In genomic region chr19:30649934-30650614, GRCh38 we compare ENCODE assay signal across 8 cellular contexts.
A peak's percentile ranks its signal among the peaks of the same experiment; 100 is the strongest.
DNase-seq lines count a peak whose midpoint lies in the region; ATAC-seq and TF ChIP-seq lines count a peak whose summit lies in the region.

No MANE protein-coding gene starts in this region.

- no peak overlapping the region for H3K9ac ChIP-seq in neural progenitor cell

- no peaks in the 10 kb centered on the region for H3F3A ChIP-seq in neural progenitor cell (ENCODE audit: low read depth)

- H3K4me3 Mint-ChIP-seq in activated T-cell treated with anti-CD3 and anti-CD28 coated beads, Interleukin-2, amount 50 U/mL, for 72 hours: no peak overlapping the region
- H3K4me3 Mint-ChIP-seq in activated T-cell treated with anti-CD3 and anti-CD28 coated beads, Interleukin-2, amount 50 U/mL, for 4 hours: no peak overlapping the region
- H3K4me3 Mint-ChIP-seq in neural progenitor cell: no peak overlapping the region
- no peak overlapping the region for H3K4me3 Mint-ChIP-seq in activated T-cell treated with anti-CD3 and anti-CD28 coated beads, Interleukin-2, amount 50 U/mL, for 24 hours

- peak overlapping the region; percentile 6 for H3K4me2 ChIP-seq in neural progenitor cell

- no peak overlapping the region for H3K27ac ChIP-seq in neural progenitor cell

- peaks cover 26% of the 10 kb centered on the region for H3K27me3 Mint-ChIP-seq in activated T-cell treated with anti-CD3 and anti-CD28 coated beads, Interleukin-2, amount 50 U/mL, for 72 hours (ENCODE audit: low read depth)
- H3K27me3 Mint-ChIP-seq in activated T-cell treated with anti-CD3 and anti-CD28 coated beads, Interleukin-2, amount 50 U/mL, for 4 hours (ENCODE audit: low read depth): peaks cover 19% of the 10 kb centered on the region
- peaks cover 5% of the 10 kb centered on the region for H3K27me3 Mint-ChIP-seq in neural progenitor cell (ENCODE audit: insufficient read depth, low read depth)
- H3K27me3 Mint-ChIP-seq in activated T-cell treated with anti-CD3 and anti-CD28 coated beads, Interleukin-2, amount 50 U/mL, for 24 hours: peaks cover 61% of the 10 kb centered on the region

- peak; percentile 27 to 33 for DNase-seq in activated T-cell treated with anti-CD3 and anti-CD28 coated beads, Interleukin-2, amount 50 U/mL, for 72 hours
- DNase-seq in activated T-cell treated with anti-CD3 and anti-CD28 coated beads, Interleukin-2, amount 50 U/mL, for 4 hours: no peak
- peak; percentile 10 for DNase-seq in SKM-1 (lab: John Stamatoyannopoulos, UW; ENCODE audit: unreplicated experiment)
- no peak for DNase-seq in epithelial cell of proximal tubule (ENCODE audit: low read depth)
- DNase-seq in neural progenitor cell (ENCODE audit: low spot score): peak; percentile 68
- DNase-seq in activated T-cell treated with anti-CD3 and anti-CD28 coated beads, Interleukin-2, amount 50 U/mL, for 24 hours: no peak

- TF ChIP-seq CTCF in LNCAP (IDR thresholded peaks at IDR 0.05) (peak; percentile 87), epithelial cell of proximal tubule (conservative IDR thresholded peaks at IDR 0.05; ENCODE audit: low read depth, low read length) (peak; percentile 88), neural progenitor cell (IDR thresholded peaks at IDR 0.05) (peak; percentile 92)

- H3K4me1 Mint-ChIP-seq in activated T-cell treated with anti-CD3 and anti-CD28 coated beads, Interleukin-2, amount 50 U/mL, for 72 hours (ENCODE audit: low read depth): no peaks in the 10 kb centered on the region
- no peaks in the 10 kb centered on the region for H3K4me1 Mint-ChIP-seq in activated T-cell treated with anti-CD3 and anti-CD28 coated beads, Interleukin-2, amount 50 U/mL, for 4 hours (ENCODE audit: low read depth)
- H3K4me1 Mint-ChIP-seq in neural progenitor cell: peaks cover 71% of the 10 kb centered on the region
- H3K4me1 Mint-ChIP-seq in activated T-cell treated with anti-CD3 and anti-CD28 coated beads, Interleukin-2, amount 50 U/mL, for 24 hours (ENCODE audit: low read depth): no peaks in the 10 kb centered on the region

- H2AFZ ChIP-seq in neural progenitor cell (replicated peaks): no peak overlapping the region

- no peaks in the 10 kb centered on the region for H3K9me3 Mint-ChIP-seq in activated T-cell treated with anti-CD3 and anti-CD28 coated beads, Interleukin-2, amount 50 U/mL, for 72 hours
- no peaks in the 10 kb centered on the region for H3K9me3 Mint-ChIP-seq in activated T-cell treated with anti-CD3 and anti-CD28 coated beads, Interleukin-2, amount 50 U/mL, for 4 hours
- no peaks in the 10 kb centered on the region for H3K9me3 Mint-ChIP-seq in neural progenitor cell
- no peaks in the 10 kb centered on the region for H3K9me3 Mint-ChIP-seq in activated T-cell treated with anti-CD3 and anti-CD28 coated beads, Interleukin-2, amount 50 U/mL, for 24 hours

- no peaks in the 10 kb centered on the region for H4K20me1 ChIP-seq in neural progenitor cell (ENCODE audit: low read depth)

- H3K27ac Mint-ChIP-seq in activated T-cell treated with anti-CD3 and anti-CD28 coated beads, Interleukin-2, amount 50 U/mL, for 72 hours: no peak overlapping the region
- peak overlapping the region; percentile 6 for H3K27ac Mint-ChIP-seq in neural progenitor cell
- no peak overlapping the region for H3K27ac Mint-ChIP-seq in activated T-cell treated with anti-CD3 and anti-CD28 coated beads, Interleukin-2, amount 50 U/mL, for 24 hours

- H3K79me2 ChIP-seq in neural progenitor cell (ENCODE audit: low read depth): no peaks in the 10 kb centered on the region

- no peaks in the 10 kb centered on the region for H3K9me3 ChIP-seq in neural progenitor cell (ENCODE audit: low read depth)

- H3K27me3 ChIP-seq in neural progenitor cell: no peaks in the 10 kb centered on the region

- H3K4me3 ChIP-seq in epithelial cell of proximal tubule (ENCODE audit: low read depth, low read length) (no peak overlapping the region), neural progenitor cell (no peak overlapping the region)

- no peaks in the 10 kb centered on the region for H3K36me3 ChIP-seq in neural progenitor cell

- H3K36me3 Mint-ChIP-seq in activated T-cell treated with anti-CD3 and anti-CD28 coated beads, Interleukin-2, amount 50 U/mL, for 72 hours (ENCODE audit: insufficient read depth in 2 of 2): no peaks in the 10 kb centered on the region
- no peaks in the 10 kb centered on the region for H3K36me3 Mint-ChIP-seq in activated T-cell treated with anti-CD3 and anti-CD28 coated beads, Interleukin-2, amount 50 U/mL, for 4 hours (ENCODE audit: insufficient read depth)
- H3K36me3 Mint-ChIP-seq in neural progenitor cell: no peaks in the 10 kb centered on the region
- H3K36me3 Mint-ChIP-seq in activated T-cell treated with anti-CD3 and anti-CD28 coated beads, Interleukin-2, amount 50 U/mL, for 24 hours (ENCODE audit: low read depth): no peaks in the 10 kb centered on the region

- peaks cover 54% of the 10 kb centered on the region for H3K4me1 ChIP-seq in neural progenitor cell

- ATAC-seq in activated T-cell treated with anti-CD3 and anti-CD28 coated beads, Interleukin-2, amount 50 U/mL, for 72 hours (replicated peaks in 1 of 2): peak; percentile 43
- no peak for ATAC-seq in activated T-cell treated with anti-CD3 and anti-CD28 coated beads, Interleukin-2, amount 50 U/mL, for 4 hours
- ATAC-seq in HG02852 (IDR thresholded peaks at IDR 0.05; ENCODE audit: unreplicated experiment): no peak

Comparison
In these comparisons a context has a peak if more than half of its experiments do, and no peak if none do; other contexts are left out.
1. ATAC-seq: peak in activated T-cell treated with anti-CD3 and anti-CD28 coated beads, Interleukin-2, amount 50 U/mL, for 72 hours (2 of 2); none in activated T-cell treated with anti-CD3 and anti-CD28 coated beads, Interleukin-2, amount 50 U/mL, for 4 hours (0 of 2) and HG02852 (single experiment).
2. DNase-seq: peak in activated T-cell treated with anti-CD3 and anti-CD28 coated beads, Interleukin-2, amount 50 U/mL, for 72 hours (2 of 2), SKM-1 (single experiment) and neural progenitor cell (single experiment); none in activated T-cell treated with anti-CD3 and anti-CD28 coated beads, Interleukin-2, amount 50 U/mL, for 4 hours (single experiment), epithelial cell of proximal tubule (single experiment) and activated T-cell treated with anti-CD3 and anti-CD28 coated beads, Interleukin-2, amount 50 U/mL, for 24 hours (single experiment).
3. Peak in every context shown above with its lines, with median percentiles within 50 percentile points of each other: CTCF ChIP-seq.